14 cellular contexts compared by ENCODE assay signal in the genomic region with DNA sequence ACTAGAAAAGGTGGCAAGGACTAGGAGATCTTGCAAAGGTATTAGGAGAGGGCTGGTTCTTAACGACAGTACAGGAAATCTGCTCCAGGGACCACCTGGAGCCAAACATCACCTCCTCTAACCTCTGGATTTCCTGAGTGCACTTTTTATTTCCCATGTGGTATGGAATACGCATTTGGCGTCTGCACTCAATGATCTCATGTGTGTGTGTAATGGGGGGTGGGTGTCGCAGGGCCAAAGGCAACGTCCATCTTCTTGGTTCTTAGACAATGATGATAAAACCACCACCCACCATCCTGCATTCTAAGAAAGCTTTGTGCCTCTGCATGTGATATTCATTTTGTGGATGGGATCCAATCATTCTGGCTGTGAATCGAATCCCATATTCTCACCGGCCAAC.
DNase-seq lines count a peak whose midpoint lies in the region; ATAC-seq and TF ChIP-seq lines count a peak whose summit lies in the region.
"Had no signal": no experiment of that assay in that cellular context is flagged by ENCODE, and none has a peak within 500 bp of the region (broad histone marks: within the 10 kb centered on the region; RNA-seq: fewer than 3 reads in every experiment).

No MANE protein-coding gene starts in this region.

- no peak for TF ChIP-seq CTCF in Panc1 (IDR thresholded peaks at IDR 0.05)
- TF ChIP-seq CTCF in fibroblast of mammary gland (conservative IDR thresholded peaks at IDR 0.05; ENCODE audit: control insufficient read depth, insufficient read depth, low read depth, low read length), result no peak

- no peaks in the 10 kb centered on the region for H3K36me3 ChIP-seq in Panc1 (ENCODE audit: control insufficient read depth, insufficient read depth, low read length)

- H3K4me3 ChIP-seq in Panc1 (ENCODE audit: low read depth in 2 of 2, low read length in 2 of 2), result no peak overlapping the region
- H3K4me3 ChIP-seq in fibroblast of mammary gland (ENCODE audit: control insufficient read depth, low read depth, low read length), result no peak overlapping the region

- CTCF ChIA-PET in Panc1 (lab: Charles Lee), result no interaction called here

- no peak for ATAC-seq in Panc1
- ATAC-seq in sciatic nerve, result no peak
- no peak for ATAC-seq in HG02642 (IDR thresholded peaks at IDR 0.05; ENCODE audit: poor library complexity, unreplicated experiment)

- no peaks in the 10 kb centered on the region for H3K27me3 ChIP-seq in Panc1 (ENCODE audit: control insufficient read depth, insufficient read depth, low read length)

- BruUV-seq in Panc1 (replicated peaks; lab: Mats Ljungman, UMichigan), result no TSS peak

- peak; percentile 39 for DNase-seq in DMS79 (lab: John Stamatoyannopoulos, UW)
- DNase-seq in DMS79 treated with DMSO at 0.1 percent for 48 hours (lab: John Stamatoyannopoulos, UW), result no peak
- DNase-seq in Panc1 (ENCODE audit: low read depth, low spot score), result no peak
- peak; percentile 58 for DNase-seq in fibroblast of mammary gland (ENCODE audit: low read depth)
- DNase-seq in sciatic nerve (ENCODE audit: low spot score), result peak; percentile 15
- no peak for DNase-seq in DMS53 (lab: John Stamatoyannopoulos, UW)
- DNase-seq in central memory CD4-positive, alpha-beta T cell, result no peak
- DNase-seq: C1 segment of cervical spinal cord, IMR-90, Kasumi-1, MM.1S, NCI-H2107, RPMI8226 had no signal

- no peaks in the 10 kb centered on the region for H3K9me3 ChIP-seq in Panc1 (ENCODE audit: control insufficient read depth, insufficient read depth, low read depth, low read length)

- in situ Hi-C loops in Panc1 (cut with HindIII; ENCODE audit: low pct_unique_long_range_greater_than_20kb, low sequenced_read_pairs), result no loop called here

- peaks cover 32% of the 10 kb centered on the region for H3K4me1 ChIP-seq in Panc1 (ENCODE audit: control insufficient read depth, insufficient read depth, low read length)

- intact Hi-C loops in Panc1 (cut with micrococcal nuclease; ENCODE audit: unreplicated experiment) (no loop called here), sciatic nerve (cut with DNase I) (no loop called here)

- POLR2A ChIA-PET in Panc1 (lab: Charles Lee), result no interaction called here

- peak overlapping the region; percentile 63 for H3K27ac ChIP-seq in Panc1 (ENCODE audit: low read length)

Comparison
In these comparisons a context has a peak if more than half of its experiments do, and no peak if none do; other contexts are left out.
1. DNase-seq: peak in DMS79 (single experiment), fibroblast of mammary gland (single experiment) and sciatic nerve (single experiment); none in DMS79 treated with DMSO at 0.1 percent for 48 hours (single experiment), Panc1 (single experiment), DMS53 (single experiment) and central memory CD4-positive, alpha-beta T cell (single experiment).